In genomic region chr11:34457607-34458006, GRCh38 we compare ENCODE assay signal across 32 cellular contexts. TPM values are rescaled to one million over a fixed set of nuclear protein-coding genes. Genes with fewer than 3 reads are reported as not detected.
DNase-seq lines count a peak whose midpoint lies in the region; ATAC-seq, FAIRE-seq and TF ChIP-seq lines count a peak whose summit lies in the region.
"Had no signal": no experiment of that assay in that cellular context is flagged by ENCODE, and none has a peak within 500 bp of the region (broad histone marks: within the 10 kb centered on the region; RNA-seq: fewer than 3 reads in every experiment).

No MANE protein-coding gene starts in this region.

- DNase-seq in HepG2 (ENCODE audit: low spot score) (no peak), GM12878 (ENCODE audit: low read depth, low spot score) (no peak), left lobe of liver (ENCODE audit: low spot score) (no peak), Peyer's patch (no peak), Right ventricle myocardium inferior (ENCODE audit: missing footprints) (no peak), SW 1271 (lab: John Stamatoyannopoulos, UW) (no peak)
- DNase-seq: 8988T; ACHN; BE2C; C1 segment of cervical spinal cord; CD4-positive, alpha-beta memory T cell; CD4-positive, CD25-positive, alpha-beta regulatory T cell; CD8-positive, alpha-beta memory T cell; COR-L47; DMS 273 treated with DMSO at 0.1 percent for 48 hours; DMS153; DMS53; DMS79; DND-41; EL; GDM1 had no signal

- TF ChIP-seq EP300 in HepG2 (IDR thresholded peaks at IDR 0.05; ENCODE audit: low read depth in 2 of 2, low read length in 2 of 2) = no peak
- TF ChIP-seq EP300 in HepG2 (CRISPR knock-in tag; IDR thresholded peaks at IDR 0.05; ENCODE audit: borderline replicate concordance) = no peak
- no peak for TF ChIP-seq EP300 in GM12878 (IDR thresholded peaks at IDR 0.05; ENCODE audit: borderline replicate concordance in 1 of 2, control insufficient read depth in 1 of 2, low read depth in 2 of 2, low read length in 2 of 2)

- H3K27me3 ChIP-seq in liver (ENCODE audit: control insufficient read depth in 4 of 4, insufficient read depth in 4 of 4, low read length in 3 of 4) (no peaks in the 10 kb centered on the region), HepG2 (ENCODE audit: control insufficient read depth in 1 of 2, insufficient read depth in 2 of 2, low read length in 2 of 2) (no peaks in the 10 kb centered on the region), GM12878 (replicated peaks in 1 of 2; ENCODE audit: control insufficient read depth in 2 of 2, insufficient read depth in 2 of 2, low read length in 1 of 2) (no peaks in the 10 kb centered on the region), neutrophil (no peaks in the 10 kb centered on the region), Peyer's patch (no peaks in the 10 kb centered on the region)
- H3K27me3 ChIP-seq: BE2C, BLaER1 had no signal

- H3K79me2 ChIP-seq in HepG2 (ENCODE audit: insufficient read depth, low read length) (peaks cover 3% of the 10 kb centered on the region), GM12878 (ENCODE audit: control insufficient read depth, insufficient read depth, low read length) (no peaks in the 10 kb centered on the region)

- TF ChIP-seq RAD21 in liver (IDR thresholded peaks at IDR 0.05) (no peak), HepG2 (CRISPR knock-in tag; IDR thresholded peaks at IDR 0.05) (no peak), GM12878 (IDR thresholded peaks at IDR 0.05; ENCODE audit: insufficient read depth, low read depth, low read length) (no peak)

- H3K9me3 ChIP-seq in liver (ENCODE audit: control insufficient read depth in 4 of 4, low read length in 3 of 4) = no peaks in the 10 kb centered on the region
- H3K9me3 ChIP-seq in HepG2 (ENCODE audit: low read length) = no peaks in the 10 kb centered on the region
- H3K9me3 ChIP-seq in GM12878 (replicated peaks; ENCODE audit: control insufficient read depth, insufficient read depth, low read length) = no peaks in the 10 kb centered on the region; the same call in 2 of the 3 replicates
- H3K9me3 ChIP-seq in neutrophil = no peaks in the 10 kb centered on the region
- no peaks in the 10 kb centered on the region for H3K9me3 ChIP-seq in Peyer's patch
- H3K9me3 ChIP-seq: BE2C had no signal

- SMC1A ChIA-PET in GM12878 (lab: Charles Lee; ENCODE audit: uncharacterized antibody, unreplicated experiment) = interaction anchor here (0.6 kb wide), 1 partner anchor 611 kb away, joined by 3 read pairs; no protein-coding TSS in a partner anchor

- intact Hi-C loops in HepG2 (cut with micrococcal nuclease; ENCODE audit: unreplicated experiment) (no loop called here), GM12878 (cut with micrococcal nuclease; ENCODE audit: unreplicated experiment) (no loop called here), Right ventricle myocardium inferior (cut with DNase I) (no loop called here)

- CTCF ChIA-PET in HepG2 (lab: Yijun Ruan, JAX; ENCODE audit: low intra/inter-chr PET ratio, low total read pairs) (no interaction called here), GM12878 (lab: Yijun Ruan, JAX) (no interaction called here)

- FAIRE-seq in HepG2 (lab: Jason Lieb, UNC) (no peak), GM12878 (lab: Jason Lieb, UNC) (no peak)
- FAIRE-seq: A204.1, GM12892, GM18507 had no signal

- in situ Hi-C loops in HepG2 (cut with HindIII; ENCODE audit: extremely low pct_ligation_motif_present, low pct_unique_long_range_greater_than_20kb) (no loop called here), GM12878 (cut with MboI) (no loop called here)

- TF ChIP-seq CTCF in liver (IDR thresholded peaks at IDR 0.05; ENCODE audit: low read depth, low read length, missing input control) (no peak), HepG2 (CRISPR knock-in tag; IDR thresholded peaks at IDR 0.05) (no peak), GM12878 (IDR thresholded peaks at IDR 0.05 in 2 of 3, conservative IDR thresholded peaks at IDR 0.05 in 1 of 3; ENCODE audit: control insufficient read depth in 2 of 3, extremely low read depth in 1 of 3, insufficient read depth in 1 of 3, low read depth in 3 of 3, low read length in 3 of 3) (no peak), neutrophil (IDR thresholded peaks at IDR 0.05) (no peak), Peyer's patch (IDR thresholded peaks at IDR 0.05) (no peak)

- BruUV-seq in HepG2 (replicated peaks; lab: Mats Ljungman, UMichigan) (no TSS peak), GM12878 (replicated peaks; lab: Mats Ljungman, UMichigan) (TSS peak; percentile 25)

- H3K36me3 ChIP-seq in liver (ENCODE audit: control insufficient read depth in 4 of 4, insufficient read depth in 3 of 4, low read depth in 1 of 4, low read length in 3 of 4) = peaks cover 15 to 67% (median 44%) of the 10 kb centered on the region in 4 donors
- peaks cover 16 to 73% of the 10 kb centered on the region in 2 experiments for H3K36me3 ChIP-seq in HepG2 (replicated peaks in 1 of 2; ENCODE audit: control insufficient read depth in 1 of 2, insufficient read depth in 2 of 2, low read length in 2 of 2)
- H3K36me3 ChIP-seq in GM12878 (ENCODE audit: control insufficient read depth in 2 of 2, insufficient read depth in 2 of 2, low read length in 1 of 2) = peaks cover 2 to 14% of the 10 kb centered on the region in 2 experiments; a peak in 3 of 4 replicates
- H3K36me3 ChIP-seq in neutrophil = peaks cover 95% of the 10 kb centered on the region
- peaks cover 0 to 87% (median 0%) of the 10 kb centered on the region in 3 donors for H3K36me3 ChIP-seq in Peyer's patch
- H3K36me3 ChIP-seq: BE2C had no signal

- H3K4me2 ChIP-seq in HepG2 (ENCODE audit: low read depth, low read length) = no peak overlapping the region
- H3K4me2 ChIP-seq in GM12878 (ENCODE audit: control insufficient read depth, insufficient read depth) = no peak overlapping the region
- H3K4me2 ChIP-seq: BLaER1 had no signal

- POLR2A ChIA-PET in HepG2 (lab: Yijun Ruan, JAX) = no interaction called here
- POLR2A ChIA-PET in GM12878 (lab: Charles Lee) = no interaction called here

- TF ChIP-seq POLR2A in HepG2 (IDR thresholded peaks at IDR 0.05; ENCODE audit: insufficient read depth in 1 of 2, low read depth in 2 of 2, low read length in 2 of 2) (no peak), GM12878 (IDR thresholded peaks at IDR 0.05; ENCODE audit: low read depth, low read length) (no peak), Peyer's patch (IDR thresholded peaks at IDR 0.05) (no peak)

- WGBS in liver = 48% methylated on average over 2 of the region's 2 CpGs
- WGBS in HepG2 (ENCODE audit: low lambda C conversion rate) = 83% methylated on average over 2 of the region's 2 CpGs
- WGBS in GM12878 (ENCODE audit: insufficient coverage, insufficient replicate concordance, low lambda C conversion rate, missing lambda C conversion rate) = 96% methylated on average over 2 of the region's 2 CpGs

- no peaks in the 10 kb centered on the region for H4K20me1 ChIP-seq in HepG2 (ENCODE audit: insufficient read depth, low read length)
- no peaks in the 10 kb centered on the region for H4K20me1 ChIP-seq in GM12878 (ENCODE audit: control insufficient read depth, insufficient read depth)
- H4K20me1 ChIP-seq: BLaER1 had no signal

- RAD21 ChIA-PET in GM12878 (lab: Charles Lee; ENCODE audit: unreplicated experiment) = no interaction called here

- H3K9ac ChIP-seq in liver (ENCODE audit: low read depth in 1 of 2, low read length in 2 of 2) = no peak overlapping the region
- H3K9ac ChIP-seq in HepG2 (ENCODE audit: insufficient read depth, low read depth, low read length) = no peak overlapping the region
- no peak overlapping the region for H3K9ac ChIP-seq in GM12878 (ENCODE audit: control insufficient read depth, insufficient read depth, low read length)
- H3K9ac ChIP-seq: BLaER1 had no signal

- H3K4me3 ChIP-seq in liver (ENCODE audit: low read depth in 1 of 3, low read length in 3 of 3) (no peak overlapping the region), HepG2 (replicated peaks in 1 of 3; ENCODE audit: insufficient read depth in 1 of 3, low read depth in 2 of 3, low read length in 3 of 3) (no peak overlapping the region), GM12878 (no peak overlapping the region), neutrophil (ENCODE audit: low read depth in 1 of 2, low read length in 1 of 2) (no peak overlapping the region), Peyer's patch (no peak overlapping the region)
- H3K4me3 ChIP-seq: BLaER1 had no signal

- no peak overlapping the region for H2AFZ ChIP-seq in HepG2 (ENCODE audit: low read length)
- no peak overlapping the region for H2AFZ ChIP-seq in GM12878 (ENCODE audit: control insufficient read depth, low read depth, low read length)

- H3K27ac ChIP-seq in liver (ENCODE audit: low read depth in 1 of 2, low read length in 2 of 2) (peak overlapping the region in 1 of 2 donors; percentile 14), HepG2 (ENCODE audit: extremely low read length, insufficient read depth, low read length) (no peak overlapping the region), GM12878 (ENCODE audit: control insufficient read depth, insufficient read depth) (no peak overlapping the region), neutrophil (peak overlapping the region; percentile 60), Peyer's patch (no peak overlapping the region)
- H3K27ac ChIP-seq: BLaER1 had no signal

- no peak for ATAC-seq in HepG2
- ATAC-seq in GM12878 = no peak
- ATAC-seq in left lobe of liver = peak; percentile 18
- ATAC-seq in Right ventricle myocardium inferior = no peak

- H3K4me1 ChIP-seq in liver (ENCODE audit: control insufficient read depth in 4 of 4, insufficient read depth in 4 of 4, low read length in 3 of 4) = peaks cover 14 to 82% (median 80%) of the 10 kb centered on the region in 4 donors
- H3K4me1 ChIP-seq in HepG2 (ENCODE audit: insufficient read depth, low read length) = peaks cover 55% of the 10 kb centered on the region
- no peaks in the 10 kb centered on the region for H3K4me1 ChIP-seq in GM12878 (ENCODE audit: control insufficient read depth, insufficient read depth, low read length)
- peaks cover 20 to 28% of the 10 kb centered on the region in 2 experiments for H3K4me1 ChIP-seq in neutrophil (ENCODE audit: control insufficient read depth in 1 of 2, insufficient read depth in 1 of 2, low read depth in 1 of 2, low read length in 1 of 2)
- H3K4me1 ChIP-seq in Peyer's patch = no peaks in the 10 kb centered on the region
- H3K4me1 ChIP-seq: BE2C, BLaER1 had no signal

RNA-seq across cellular contexts. Expression of gene CAT, which starts 18.9 kb away (rescaled TPM):
- total RNA-seq in liver (100 to 1,000 TPM; 503 to 620 TPM), HepG2 (2016; rRNA removed; fragmentation: Illumina TruSeq; extraction: Trizol) (136 and 180 TPM in 2 replicates), GM12878 (2014; rRNA removed) (35.0 and 40.8 TPM in 2 replicates), GM12878 (2014; rRNA removed; fragmentation: Illumina TruSeq; extraction: Trizol) (31.2 and 32.2 TPM in 2 replicates), GM12878 (2021) (22.4 and 23.8 TPM in 2 replicates), left lobe of liver (363 TPM), Peyer's patch (100 to 1,000 TPM in 3 of 4 donors, 10 to 100 TPM in 1; 81.0 to 271 (median 133) TPM), Right ventricle myocardium inferior (152 TPM)
- polyA plus RNA-seq in liver (100 to 1,000 TPM; 270 to 273 TPM), HepG2 (2011; rRNA removed) (73.9 and 107 TPM in 2 replicates), GM12878 (2011; rRNA removed) (71.3 and 77.3 TPM in 2 replicates), GM12878 (2014; fragmentation: Illumina TruSeq; extraction: Trizol) (38.8 and 44.3 TPM in 2 replicates), GM12878 (2014; fragmentation: Nextera tagmentation; extraction: Ambion mirVana) (10 to 100 TPM; 25.1 to 30.5 TPM), GM12878 (2014; rRNA removed) (24.5 and 26.2 TPM in 2 replicates), GM12878 (2016; fragmentation: Nextera tagmentation; extraction: Ambion mirVana) (10 to 100 TPM; 43.6 TPM)
- 9.7 and 10.8 TPM in 2 replicates for total RNA-seq in HepG2 (2016; cell fraction: cytosol; rRNA removed; fragmentation: Illumina TruSeq; extraction: Trizol; ENCODE audit: low read depth)
- 129 and 184 TPM in 2 replicates for total RNA-seq in HepG2 (2016; cell fraction: insoluble cytoplasmic fraction; rRNA removed; fragmentation: Illumina TruSeq; extraction: Trizol)
- total RNA-seq in HepG2 (2016; cell fraction: membrane; rRNA removed; fragmentation: Illumina TruSeq; extraction: Trizol) = 22.3 and 26.9 TPM in 2 replicates
- total RNA-seq in HepG2 (2016; cell fraction: nucleus; rRNA removed; fragmentation: Illumina TruSeq; extraction: Trizol) = 83.1 and 95.5 TPM in 2 replicates
- polyA plus RNA-seq in HepG2 (2011; cell fraction: cytosol; rRNA removed) = 70.1 and 74.0 TPM in 2 replicates
- polyA plus RNA-seq in HepG2 (2011; cell fraction: nucleus; rRNA removed) = 59.3 and 67.4 TPM in 2 replicates
- 33.8 and 46.3 TPM in 2 replicates for polyA plus RNA-seq in HepG2 (2012)
- polyA plus RNA-seq in HepG2 (2016; cell fraction: cytosol; fragmentation: Illumina TruSeq; extraction: Trizol; ENCODE audit: low read depth) = 5.5 and 6.6 TPM in 2 replicates
- polyA plus RNA-seq in HepG2 (2016; cell fraction: insoluble cytoplasmic fraction; fragmentation: Illumina TruSeq; extraction: Trizol; ENCODE audit: low read depth) = 172 and 182 TPM in 2 replicates
- 13.9 and 15.2 TPM in 2 replicates for polyA plus RNA-seq in HepG2 (2016; cell fraction: membrane; fragmentation: Illumina TruSeq; extraction: Trizol; ENCODE audit: low read depth)
- 118 and 119 TPM in 2 replicates for polyA plus RNA-seq in HepG2 (2016; cell fraction: nucleus; fragmentation: Illumina TruSeq; extraction: Trizol; ENCODE audit: insufficient read depth, low read depth)
- polyA minus RNA-seq in HepG2 (2011; rRNA and poly(A)+ RNA removed; ENCODE audit: low replicate concordance) = 63.3 and 108 TPM in 2 replicates
- polyA minus RNA-seq in HepG2 (2011; cell fraction: cytosol; rRNA and poly(A)+ RNA removed) = 36.8 and 38.2 TPM in 2 replicates
- polyA minus RNA-seq in HepG2 (2011; cell fraction: nucleus; rRNA and poly(A)+ RNA removed) = 68.1 and 83.4 TPM in 2 replicates
- total RNA-seq in GM12878 (2013; cell fraction: nucleolus; rRNA removed) = 45.0 and 47.4 TPM in 2 replicates
- 19.5 TPM for polyA plus RNA-seq in GM12878 (2011; ENCODE audit: low read depth)
- polyA plus RNA-seq in GM12878 (2011; cell fraction: cytosol; rRNA removed) = 54.5 and 59.7 TPM in 2 replicates
- polyA plus RNA-seq in GM12878 (2011; cell fraction: nucleus; rRNA removed) = 54.3 and 56.3 TPM in 2 replicates
- polyA plus RNA-seq in GM12878 (2012) = 23.9 and 29.3 TPM in 2 replicates
- 44.3 and 46.3 TPM in 2 replicates for polyA minus RNA-seq in GM12878 (2011; rRNA and poly(A)+ RNA removed)
- 12.8 and 17.3 TPM in 2 replicates for polyA minus RNA-seq in GM12878 (2011; cell fraction: cytosol; rRNA and poly(A)+ RNA removed)
- 18.9 and 22.2 TPM in 2 replicates for polyA minus RNA-seq in GM12878 (2011; cell fraction: nucleus; rRNA and poly(A)+ RNA removed)

RNA-seq across cellular contexts. Expression of gene ELF5, which starts 56.0 kb away (rescaled TPM):
- total RNA-seq in liver = under 1 TPM; 0.08 to 0.37 TPM
- polyA plus RNA-seq in liver = under 1 TPM in 1 of 2 donors, not detected in 1; 0.06 TPM
- total RNA-seq in HepG2 (2016; rRNA removed; fragmentation: Illumina TruSeq; extraction: Trizol) = 2.6 and 2.9 TPM in 2 replicates
- total RNA-seq in HepG2 (2016; cell fraction: cytosol; rRNA removed; fragmentation: Illumina TruSeq; extraction: Trizol; ENCODE audit: low read depth) = 0.40 and 0.53 TPM in 2 replicates
- 2.3 and 3.0 TPM in 2 replicates for total RNA-seq in HepG2 (2016; cell fraction: insoluble cytoplasmic fraction; rRNA removed; fragmentation: Illumina TruSeq; extraction: Trizol)
- 1.2 and 1.6 TPM in 2 replicates for total RNA-seq in HepG2 (2016; cell fraction: membrane; rRNA removed; fragmentation: Illumina TruSeq; extraction: Trizol)
- total RNA-seq in HepG2 (2016; cell fraction: nucleus; rRNA removed; fragmentation: Illumina TruSeq; extraction: Trizol) = 2.3 and 2.4 TPM in 2 replicates
- polyA plus RNA-seq in HepG2 (2011; rRNA removed) = 0.21 and 0.51 TPM in 2 replicates
- 0.21 and 0.23 TPM in 2 replicates for polyA plus RNA-seq in HepG2 (2011; cell fraction: cytosol; rRNA removed)
- polyA plus RNA-seq in HepG2 (2011; cell fraction: nucleus; rRNA removed) = 0.51 and 0.78 TPM in 2 replicates
- 0.32 and 0.52 TPM in 2 replicates for polyA plus RNA-seq in HepG2 (2012)
- 0.17 and 0.27 TPM in 2 replicates for polyA plus RNA-seq in HepG2 (2016; cell fraction: cytosol; fragmentation: Illumina TruSeq; extraction: Trizol; ENCODE audit: low read depth)
- 1.9 and 2.4 TPM in 2 replicates for polyA plus RNA-seq in HepG2 (2016; cell fraction: insoluble cytoplasmic fraction; fragmentation: Illumina TruSeq; extraction: Trizol; ENCODE audit: low read depth)
- polyA plus RNA-seq in HepG2 (2016; cell fraction: membrane; fragmentation: Illumina TruSeq; extraction: Trizol; ENCODE audit: low read depth) = 0.45 and 0.62 TPM in 2 replicates
- polyA plus RNA-seq in HepG2 (2016; cell fraction: nucleus; fragmentation: Illumina TruSeq; extraction: Trizol; ENCODE audit: insufficient read depth, low read depth) = 1.5 and 2.4 TPM in 2 replicates
- 1.1 TPM in 1 of 2 replicates, not detected in the other for polyA minus RNA-seq in HepG2 (2011; rRNA and poly(A)+ RNA removed; ENCODE audit: low replicate concordance)
- polyA minus RNA-seq in HepG2 (2011; cell fraction: cytosol; rRNA and poly(A)+ RNA removed) = 0.35 and 0.49 TPM in 2 replicates
- polyA minus RNA-seq in HepG2 (2011; cell fraction: nucleus; rRNA and poly(A)+ RNA removed) = 0.50 and 0.77 TPM in 2 replicates
- not detected in 2 replicates for total RNA-seq in GM12878 (2013; cell fraction: nucleolus; rRNA removed)
- not detected in 2 replicates for total RNA-seq in GM12878 (2014; rRNA removed)
- total RNA-seq in GM12878 (2014; rRNA removed; fragmentation: Illumina TruSeq; extraction: Trizol) = not detected in 2 replicates
- not detected in 2 replicates for total RNA-seq in GM12878 (2021)
- polyA plus RNA-seq in GM12878 (2011; ENCODE audit: low read depth) = not detected
- polyA plus RNA-seq in GM12878 (2011; rRNA removed) = not detected in 2 replicates
- not detected in 2 replicates for polyA plus RNA-seq in GM12878 (2011; cell fraction: cytosol; rRNA removed)
- polyA plus RNA-seq in GM12878 (2011; cell fraction: nucleus; rRNA removed) = not detected in 2 replicates
- not detected in 2 replicates for polyA plus RNA-seq in GM12878 (2012)
- not detected in 2 replicates for polyA plus RNA-seq in GM12878 (2014; fragmentation: Illumina TruSeq; extraction: Trizol)
- polyA plus RNA-seq in GM12878 (2014; fragmentation: Nextera tagmentation; extraction: Ambion mirVana) = not detected
- not detected in 2 replicates for polyA plus RNA-seq in GM12878 (2014; rRNA removed)
- not detected for polyA plus RNA-seq in GM12878 (2016; fragmentation: Nextera tagmentation; extraction: Ambion mirVana)
- polyA minus RNA-seq in GM12878 (2011; rRNA and poly(A)+ RNA removed) = not detected in 2 replicates
- polyA minus RNA-seq in GM12878 (2011; cell fraction: cytosol; rRNA and poly(A)+ RNA removed) = not detected in 2 replicates
- not detected in 2 replicates for polyA minus RNA-seq in GM12878 (2011; cell fraction: nucleus; rRNA and poly(A)+ RNA removed)
- total RNA-seq in left lobe of liver = 0.10 TPM
- not detected for total RNA-seq in Peyer's patch
- total RNA-seq in Right ventricle myocardium inferior = not detected
- total RNA-seq: A673; CD4-positive, alpha-beta memory T cell; CD4-positive, CD25-positive, alpha-beta regulatory T cell; CD8-positive, alpha-beta memory T cell; Daoy; G401 had no signal
- polyA plus RNA-seq: AG04450; CD14-positive monocyte; CD4-positive, alpha-beta memory T cell; CD4-positive, CD25-positive, alpha-beta regulatory T cell; CD8-positive, alpha-beta memory T cell had no signal
